Comparison of ENCODE assay signal across 20 cellular contexts in the genomic region with DNA sequence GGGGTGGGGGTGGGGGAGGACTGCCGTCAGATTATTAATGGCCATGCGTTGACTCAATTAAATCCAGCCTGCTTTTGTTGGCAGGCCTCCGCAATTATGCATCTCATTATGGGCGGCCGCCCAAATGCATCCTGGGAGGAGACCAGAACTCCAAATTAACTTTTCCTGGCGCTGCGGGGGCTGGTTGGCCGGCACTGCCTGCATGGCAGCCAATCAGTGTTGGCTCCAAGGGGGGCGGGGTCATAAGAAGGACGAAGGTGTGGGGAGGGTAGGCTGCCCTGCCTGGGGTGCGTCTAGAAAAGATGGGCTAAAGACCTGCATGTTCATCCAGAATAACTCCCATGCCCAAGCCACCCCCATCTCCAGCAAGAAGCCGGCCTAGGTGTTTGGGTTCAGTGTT.
DNase-seq lines count a peak whose midpoint lies in the region; ATAC-seq and TF ChIP-seq lines count a peak whose summit lies in the region.
"Had no signal": no experiment of that assay in that cellular context is flagged by ENCODE, and none has a peak within 500 bp of the region (broad histone marks: within the 10 kb centered on the region; RNA-seq: fewer than 3 reads in every experiment).

No MANE protein-coding gene starts in this region.

- ATAC-seq in WTC11 (no peak), GM18517 (IDR thresholded peaks at IDR 0.05; ENCODE audit: unreplicated experiment) (no peak), GM19351 (IDR thresholded peaks at IDR 0.05; ENCODE audit: unreplicated experiment) (no peak)
- ATAC-seq: A549 had no signal

- CTCF ChIA-PET in WTC11 (lab: Charles Lee): no interaction called here

- no peak for TF ChIP-seq CTCF in BE2C (IDR thresholded peaks at IDR 0.05; ENCODE audit: low read depth, low read length)
- no peak for TF ChIP-seq CTCF in WTC11 (IDR thresholded peaks at IDR 0.05)

- H3K4me1 Mint-ChIP-seq in WTC11: peaks cover 38% of the 10 kb centered on the region

- no peaks in the 10 kb centered on the region for H3K36me3 Mint-ChIP-seq in WTC11
- H3K36me3 Mint-ChIP-seq: CD4-positive, alpha-beta memory T cell had no signal

- no peaks in the 10 kb centered on the region for H3K36me3 ChIP-seq in BE2C
- no peaks in the 10 kb centered on the region for H3K36me3 ChIP-seq in H7 (replicated peaks; ENCODE audit: control insufficient read depth, insufficient read depth, low read length)

- H3K4me3 Mint-ChIP-seq in WTC11: no peak overlapping the region
- H3K4me3 Mint-ChIP-seq: CD4-positive, alpha-beta memory T cell; HFFc6 had no signal

- peaks cover 64% of the 10 kb centered on the region for H3K27me3 Mint-ChIP-seq in WTC11 (ENCODE audit: low read depth)

- H3K9me3 ChIP-seq in BE2C: no peaks in the 10 kb centered on the region
- H3K9me3 ChIP-seq: A549, Caco-2 had no signal

- DNase-seq in BE2C (peak; percentile 88), H7 (peak; percentile 67), WTC11 (ENCODE audit: low spot score) (peak; percentile 41), left kidney (ENCODE audit: low read depth, low spot score) (peak; percentile 73), COLO829 (ENCODE audit: low spot score) (no peak), glomerular visceral epithelial cell (ENCODE audit: extremely low spot score) (no peak)
- DNase-seq: 8988T; ACHN; AML-193; C1 segment of cervical spinal cord; Caco-2; CD4-positive, alpha-beta memory T cell; DMS53; DMS79 treated with DMSO at 0.1 percent for 48 hours; GF-D8; GOT3; HFFc6 had no signal

- H3K9me3 Mint-ChIP-seq in WTC11: no peaks in the 10 kb centered on the region
- H3K9me3 Mint-ChIP-seq: HFFc6 had no signal

- no peaks in the 10 kb centered on the region for H3K27me3 ChIP-seq in BE2C
- H3K27me3 ChIP-seq in H7 (ENCODE audit: control insufficient read depth, insufficient read depth, low read length): peaks cover 48% of the 10 kb centered on the region

- POLR2A ChIA-PET in WTC11 (lab: Charles Lee): no interaction called here

- H3K4me3 ChIP-seq in BE2C (ENCODE audit: low read depth, low read length) (no peak overlapping the region), H7 (ENCODE audit: insufficient read depth, low read depth, low read length) (no peak overlapping the region)
- H3K4me3 ChIP-seq: A549 had no signal

- peaks cover 8% of the 10 kb centered on the region for H3K4me1 ChIP-seq in BE2C
- H3K4me1 ChIP-seq: A549, Caco-2 had no signal

- H3K27ac Mint-ChIP-seq in WTC11: no peak overlapping the region
- H3K27ac Mint-ChIP-seq: CD4-positive, alpha-beta memory T cell; HFFc6 had no signal

TF ChIP-seq in WTC11, 78 proteins besides CTCF, POLR2A, EP300 and RAD21:
- TF ChIP-seq ZNF232 (CRISPR knock-in tag; IDR thresholded peaks at IDR 0.05) (no peak), TP53 (CRISPR knock-in tag; IDR thresholded peaks at IDR 0.05) (no peak), FOXK1 (CRISPR knock-in tag; IDR thresholded peaks at IDR 0.05) (no peak), NFATC4 (CRISPR knock-in tag; IDR thresholded peaks at IDR 0.05) (no peak)
- TF ChIP-seq, protein P1, sequence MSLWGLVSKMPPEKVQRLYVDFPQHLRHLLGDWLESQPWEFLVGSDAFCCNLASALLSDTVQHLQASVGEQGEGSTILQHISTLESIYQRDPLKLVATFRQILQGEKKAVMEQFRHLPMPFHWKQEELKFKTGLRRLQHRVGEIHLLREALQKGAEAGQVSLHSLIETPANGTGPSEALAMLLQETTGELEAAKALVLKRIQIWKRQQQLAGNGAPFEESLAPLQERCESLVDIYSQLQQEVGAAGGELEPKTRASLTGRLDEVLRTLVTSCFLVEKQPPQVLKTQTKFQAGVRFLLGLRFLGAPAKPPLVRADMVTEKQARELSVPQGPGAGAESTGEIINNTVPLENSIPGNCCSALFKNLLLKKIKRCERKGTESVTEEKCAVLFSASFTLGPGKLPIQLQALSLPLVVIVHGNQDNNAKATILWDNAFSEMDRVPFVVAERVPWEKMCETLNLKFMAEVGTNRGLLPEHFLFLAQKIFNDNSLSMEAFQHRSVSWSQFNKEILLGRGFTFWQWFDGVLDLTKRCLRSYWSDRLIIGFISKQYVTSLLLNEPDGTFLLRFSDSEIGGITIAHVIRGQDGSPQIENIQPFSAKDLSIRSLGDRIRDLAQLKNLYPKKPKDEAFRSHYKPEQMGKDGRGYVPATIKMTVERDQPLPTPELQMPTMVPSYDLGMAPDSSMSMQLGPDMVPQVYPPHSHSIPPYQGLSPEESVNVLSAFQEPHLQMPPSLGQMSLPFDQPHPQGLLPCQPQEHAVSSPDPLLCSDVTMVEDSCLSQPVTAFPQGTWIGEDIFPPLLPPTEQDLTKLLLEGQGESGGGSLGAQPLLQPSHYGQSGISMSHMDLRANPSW (CRISPR knock-in tag; conservative IDR thresholded peaks at IDR 0.05; ENCODE audit: low read depth): no peak
- TF ChIP-seq, protein P2, sequence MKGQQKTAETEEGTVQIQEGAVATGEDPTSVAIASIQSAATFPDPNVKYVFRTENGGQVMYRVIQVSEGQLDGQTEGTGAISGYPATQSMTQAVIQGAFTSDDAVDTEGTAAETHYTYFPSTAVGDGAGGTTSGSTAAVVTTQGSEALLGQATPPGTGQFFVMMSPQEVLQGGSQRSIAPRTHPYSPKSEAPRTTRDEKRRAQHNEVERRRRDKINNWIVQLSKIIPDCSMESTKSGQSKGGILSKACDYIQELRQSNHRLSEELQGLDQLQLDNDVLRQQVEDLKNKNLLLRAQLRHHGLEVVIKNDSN (CRISPR knock-in tag; IDR thresholded peaks at IDR 0.05): no peak
- TF ChIP-seq, protein P3, sequence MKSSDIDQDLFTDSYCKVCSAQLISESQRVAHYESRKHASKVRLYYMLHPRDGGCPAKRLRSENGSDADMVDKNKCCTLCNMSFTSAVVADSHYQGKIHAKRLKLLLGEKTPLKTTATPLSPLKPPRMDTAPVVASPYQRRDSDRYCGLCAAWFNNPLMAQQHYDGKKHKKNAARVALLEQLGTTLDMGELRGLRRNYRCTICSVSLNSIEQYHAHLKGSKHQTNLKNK (CRISPR knock-in tag; IDR thresholded peaks at IDR 0.05): no peak
TF ChIP-seq in WTC11: peak in this region for 0.

Comparison
In these comparisons a context has a peak if more than half of its experiments do, and no peak if none do; other contexts are left out.
1. DNase-seq: peak in BE2C (single experiment), H7 (single experiment), WTC11 (single experiment) and left kidney (single experiment); none in COLO829 (single experiment) and glomerular visceral epithelial cell (single experiment).